1 cellular context compared by ENCODE assay signal in the genomic region with DNA sequence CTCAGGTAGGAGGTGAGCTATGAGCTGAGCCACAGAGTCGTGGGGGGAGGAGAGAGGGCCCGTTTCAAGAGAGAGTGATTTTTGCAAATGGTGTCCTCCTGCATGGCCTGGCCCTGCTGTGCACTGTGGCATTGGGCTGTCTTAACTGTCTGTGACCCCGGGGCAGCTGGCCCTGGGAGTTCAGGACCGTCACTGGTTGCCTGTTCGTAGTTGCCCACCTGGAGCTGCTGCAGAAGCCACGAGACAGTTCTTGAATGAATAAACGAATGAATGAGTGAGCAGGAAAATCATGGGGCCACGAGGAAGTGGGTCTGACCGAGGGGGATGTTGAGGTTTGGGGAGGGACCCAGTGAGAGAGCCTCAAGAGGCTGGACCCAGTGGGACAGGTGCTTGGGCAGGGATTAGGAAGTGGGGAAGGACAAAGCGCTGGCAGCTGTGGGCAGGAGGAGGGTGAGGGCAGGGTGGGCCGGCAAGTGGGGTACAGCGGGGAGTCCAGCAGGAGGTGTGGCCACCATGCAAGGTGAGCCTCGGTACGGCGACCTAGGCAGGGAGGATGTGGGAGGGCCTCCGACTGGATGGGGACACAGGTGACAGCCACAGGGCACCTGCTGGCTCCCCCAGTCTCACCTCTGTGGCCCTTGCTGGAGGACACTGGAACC.
A peak's percentile ranks its signal among the peaks of the same experiment; 100 is the strongest.
TF ChIP-seq lines count a peak whose summit lies in the region.

No MANE protein-coding gene starts in this region.

TF ChIP-seq in GM12878, 131 proteins besides CTCF, POLR2A, EP300 and RAD21:
- TF ChIP-seq, protein P1, sequence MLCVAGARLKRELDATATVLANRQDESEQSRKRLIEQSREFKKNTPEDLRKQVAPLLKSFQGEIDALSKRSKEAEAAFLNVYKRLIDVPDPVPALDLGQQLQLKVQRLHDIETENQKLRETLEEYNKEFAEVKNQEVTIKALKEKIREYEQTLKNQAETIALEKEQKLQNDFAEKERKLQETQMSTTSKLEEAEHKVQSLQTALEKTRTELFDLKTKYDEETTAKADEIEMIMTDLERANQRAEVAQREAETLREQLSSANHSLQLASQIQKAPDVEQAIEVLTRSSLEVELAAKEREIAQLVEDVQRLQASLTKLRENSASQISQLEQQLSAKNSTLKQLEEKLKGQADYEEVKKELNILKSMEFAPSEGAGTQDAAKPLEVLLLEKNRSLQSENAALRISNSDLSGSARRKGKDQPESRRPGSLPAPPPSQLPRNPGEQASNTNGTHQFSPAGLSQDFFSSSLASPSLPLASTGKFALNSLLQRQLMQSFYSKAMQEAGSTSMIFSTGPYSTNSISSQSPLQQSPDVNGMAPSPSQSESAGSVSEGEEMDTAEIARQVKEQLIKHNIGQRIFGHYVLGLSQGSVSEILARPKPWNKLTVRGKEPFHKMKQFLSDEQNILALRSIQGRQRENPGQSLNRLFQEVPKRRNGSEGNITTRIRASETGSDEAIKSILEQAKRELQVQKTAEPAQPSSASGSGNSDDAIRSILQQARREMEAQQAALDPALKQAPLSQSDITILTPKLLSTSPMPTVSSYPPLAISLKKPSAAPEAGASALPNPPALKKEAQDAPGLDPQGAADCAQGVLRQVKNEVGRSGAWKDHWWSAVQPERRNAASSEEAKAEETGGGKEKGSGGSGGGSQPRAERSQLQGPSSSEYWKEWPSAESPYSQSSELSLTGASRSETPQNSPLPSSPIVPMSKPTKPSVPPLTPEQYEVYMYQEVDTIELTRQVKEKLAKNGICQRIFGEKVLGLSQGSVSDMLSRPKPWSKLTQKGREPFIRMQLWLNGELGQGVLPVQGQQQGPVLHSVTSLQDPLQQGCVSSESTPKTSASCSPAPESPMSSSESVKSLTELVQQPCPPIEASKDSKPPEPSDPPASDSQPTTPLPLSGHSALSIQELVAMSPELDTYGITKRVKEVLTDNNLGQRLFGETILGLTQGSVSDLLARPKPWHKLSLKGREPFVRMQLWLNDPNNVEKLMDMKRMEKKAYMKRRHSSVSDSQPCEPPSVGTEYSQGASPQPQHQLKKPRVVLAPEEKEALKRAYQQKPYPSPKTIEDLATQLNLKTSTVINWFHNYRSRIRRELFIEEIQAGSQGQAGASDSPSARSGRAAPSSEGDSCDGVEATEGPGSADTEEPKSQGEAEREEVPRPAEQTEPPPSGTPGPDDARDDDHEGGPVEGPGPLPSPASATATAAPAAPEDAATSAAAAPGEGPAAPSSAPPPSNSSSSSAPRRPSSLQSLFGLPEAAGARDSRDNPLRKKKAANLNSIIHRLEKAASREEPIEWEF (IDR thresholded peaks at IDR 0.05; ENCODE audit: insufficient replicate concordance, low read depth, low read length), result no peak
- TF ChIP-seq CREB1 (IDR thresholded peaks at IDR 0.05; ENCODE audit: low read depth), result no peak
- TF ChIP-seq, protein P2, sequence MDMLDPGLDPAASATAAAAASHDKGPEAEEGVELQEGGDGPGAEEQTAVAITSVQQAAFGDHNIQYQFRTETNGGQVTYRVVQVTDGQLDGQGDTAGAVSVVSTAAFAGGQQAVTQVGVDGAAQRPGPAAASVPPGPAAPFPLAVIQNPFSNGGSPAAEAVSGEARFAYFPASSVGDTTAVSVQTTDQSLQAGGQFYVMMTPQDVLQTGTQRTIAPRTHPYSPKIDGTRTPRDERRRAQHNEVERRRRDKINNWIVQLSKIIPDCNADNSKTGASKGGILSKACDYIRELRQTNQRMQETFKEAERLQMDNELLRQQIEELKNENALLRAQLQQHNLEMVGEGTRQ (IDR thresholded peaks at IDR 0.05; ENCODE audit: borderline replicate concordance, low read depth, low read length), result no peak
- no peak for TF ChIP-seq MTA2 (IDR thresholded peaks at IDR 0.05; ENCODE audit: low read depth)
- no peak for TF ChIP-seq SIX5 (IDR thresholded peaks at IDR 0.05; ENCODE audit: low read depth, low read length, severe bottlenecking)
- TF ChIP-seq, protein P3, sequence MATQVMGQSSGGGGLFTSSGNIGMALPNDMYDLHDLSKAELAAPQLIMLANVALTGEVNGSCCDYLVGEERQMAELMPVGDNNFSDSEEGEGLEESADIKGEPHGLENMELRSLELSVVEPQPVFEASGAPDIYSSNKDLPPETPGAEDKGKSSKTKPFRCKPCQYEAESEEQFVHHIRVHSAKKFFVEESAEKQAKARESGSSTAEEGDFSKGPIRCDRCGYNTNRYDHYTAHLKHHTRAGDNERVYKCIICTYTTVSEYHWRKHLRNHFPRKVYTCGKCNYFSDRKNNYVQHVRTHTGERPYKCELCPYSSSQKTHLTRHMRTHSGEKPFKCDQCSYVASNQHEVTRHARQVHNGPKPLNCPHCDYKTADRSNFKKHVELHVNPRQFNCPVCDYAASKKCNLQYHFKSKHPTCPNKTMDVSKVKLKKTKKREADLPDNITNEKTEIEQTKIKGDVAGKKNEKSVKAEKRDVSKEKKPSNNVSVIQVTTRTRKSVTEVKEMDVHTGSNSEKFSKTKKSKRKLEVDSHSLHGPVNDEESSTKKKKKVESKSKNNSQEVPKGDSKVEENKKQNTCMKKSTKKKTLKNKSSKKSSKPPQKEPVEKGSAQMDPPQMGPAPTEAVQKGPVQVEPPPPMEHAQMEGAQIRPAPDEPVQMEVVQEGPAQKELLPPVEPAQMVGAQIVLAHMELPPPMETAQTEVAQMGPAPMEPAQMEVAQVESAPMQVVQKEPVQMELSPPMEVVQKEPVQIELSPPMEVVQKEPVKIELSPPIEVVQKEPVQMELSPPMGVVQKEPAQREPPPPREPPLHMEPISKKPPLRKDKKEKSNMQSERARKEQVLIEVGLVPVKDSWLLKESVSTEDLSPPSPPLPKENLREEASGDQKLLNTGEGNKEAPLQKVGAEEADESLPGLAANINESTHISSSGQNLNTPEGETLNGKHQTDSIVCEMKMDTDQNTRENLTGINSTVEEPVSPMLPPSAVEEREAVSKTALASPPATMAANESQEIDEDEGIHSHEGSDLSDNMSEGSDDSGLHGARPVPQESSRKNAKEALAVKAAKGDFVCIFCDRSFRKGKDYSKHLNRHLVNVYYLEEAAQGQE (IDR thresholded peaks at IDR 0.05; ENCODE audit: low read depth, low read length), result no peak
- TF ChIP-seq, protein P4, sequence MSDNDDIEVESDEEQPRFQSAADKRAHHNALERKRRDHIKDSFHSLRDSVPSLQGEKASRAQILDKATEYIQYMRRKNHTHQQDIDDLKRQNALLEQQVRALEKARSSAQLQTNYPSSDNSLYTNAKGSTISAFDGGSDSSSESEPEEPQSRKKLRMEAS (IDR thresholded peaks at IDR 0.05; ENCODE audit: low read depth, low read length), result no peak
- no peak for TF ChIP-seq PAX8 (IDR thresholded peaks at IDR 0.05)
- no peak for TF ChIP-seq PAX5 (IDR thresholded peaks at IDR 0.05; ENCODE audit: borderline replicate concordance, low read depth, low read length)
- no peak for TF ChIP-seq ESRRA (IDR thresholded peaks at IDR 0.05; ENCODE audit: low read length)
- no peak for TF ChIP-seq TCF3 (IDR thresholded peaks at IDR 0.05; ENCODE audit: borderline replicate concordance, insufficient read depth, low read depth, low read length)
- TF ChIP-seq MEF2B (IDR thresholded peaks at IDR 0.05; ENCODE audit: partially characterized antibody, poor library complexity, severe bottlenecking), result peak; percentile 4
- no peak for TF ChIP-seq FOXM1 (IDR thresholded peaks at IDR 0.05; ENCODE audit: low read depth, low read length)
- no peak for TF ChIP-seq POLR2AphosphoS5 (IDR thresholded peaks at IDR 0.05; ENCODE audit: low read length)
- peak; percentile 51; the same call in 1 of the 2 replicates for TF ChIP-seq ZNF24 (IDR thresholded peaks at IDR 0.05)
- TF ChIP-seq SMARCA5 (IDR thresholded peaks at IDR 0.05), result no peak
- TF ChIP-seq ATF7 (IDR thresholded peaks at IDR 0.05; ENCODE audit: low read depth), result 0 out of 2 replicates have a peak, but pooled peaks have one; percentile 23
- TF ChIP-seq NBN (IDR thresholded peaks at IDR 0.05), result no peak
- TF ChIP-seq, protein P5, sequence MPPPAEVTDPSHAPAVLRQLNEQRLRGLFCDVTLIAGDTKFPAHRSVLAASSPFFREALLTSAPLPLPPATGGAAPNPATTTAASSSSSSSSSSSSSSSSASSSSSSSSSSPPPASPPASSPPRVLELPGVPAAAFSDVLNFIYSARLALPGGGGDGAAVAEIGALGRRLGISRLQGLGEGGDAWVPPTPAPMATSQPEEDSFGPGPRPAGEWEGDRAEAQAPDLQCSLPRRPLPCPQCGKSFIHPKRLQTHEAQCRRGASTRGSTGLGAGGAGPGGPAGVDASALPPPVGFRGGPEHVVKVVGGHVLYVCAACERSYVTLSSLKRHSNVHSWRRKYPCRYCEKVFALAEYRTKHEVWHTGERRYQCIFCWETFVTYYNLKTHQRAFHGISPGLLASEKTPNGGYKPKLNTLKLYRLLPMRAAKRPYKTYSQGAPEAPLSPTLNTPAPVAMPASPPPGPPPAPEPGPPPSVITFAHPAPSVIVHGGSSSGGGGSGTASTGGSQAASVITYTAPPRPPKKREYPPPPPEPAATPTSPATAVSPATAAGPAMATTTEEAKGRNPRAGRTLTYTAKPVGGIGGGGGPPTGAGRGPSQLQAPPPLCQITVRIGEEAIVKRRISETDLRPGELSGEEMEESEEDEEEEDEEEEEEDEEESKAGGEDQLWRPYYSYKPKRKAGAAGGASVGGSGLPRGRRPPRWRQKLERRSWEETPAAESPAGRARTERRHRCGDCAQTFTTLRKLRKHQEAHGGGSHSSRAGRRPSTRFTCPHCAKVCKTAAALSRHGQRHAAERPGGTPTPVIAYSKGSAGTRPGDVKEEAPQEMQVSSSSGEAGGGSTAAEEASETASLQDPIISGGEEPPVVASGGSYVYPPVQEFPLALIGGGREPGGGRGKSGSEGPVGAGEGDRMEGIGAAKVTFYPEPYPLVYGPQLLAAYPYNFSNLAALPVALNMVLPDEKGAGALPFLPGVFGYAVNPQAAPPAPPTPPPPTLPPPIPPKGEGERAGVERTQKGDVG (CRISPR knock-in tag; IDR thresholded peaks at IDR 0.05), result no peak
- peak; percentile 13; the same call in 1 of the 2 replicates for TF ChIP-seq SPI1 (IDR thresholded peaks at IDR 0.05; ENCODE audit: borderline replicate concordance, insufficient read depth, low read depth, low read length)
- TF ChIP-seq RELA (IDR thresholded peaks at IDR 0.05; ENCODE audit: borderline replicate concordance, partially characterized antibody), result no peak
TF ChIP-seq in GM12878: peak in this region for 4.
